16 cellular contexts compared by ENCODE assay signal in genomic region chr22:48898524-48899377, GRCh38.
"Had no signal": no experiment of that assay in that cellular context is flagged by ENCODE, and none has a peak within 500 bp of the region (broad histone marks: within the 10 kb centered on the region; RNA-seq: fewer than 3 reads in every experiment).

No MANE protein-coding gene starts in this region.

- H3K27ac Mint-ChIP-seq: activated naive CD4-positive, alpha-beta T cell treated with anti-CD3 and anti-CD28 coated beads, Interleukin-2, amount 50 U/mL, for 24 hours; activated T-helper 1 cell treated with anti-CD3 and anti-CD28 coated beads, Interleukin-12 subunit alpha, Interleukin-12 subunit beta, Interleukin-2, Interleukin-4 antibody, amounts not matched to agents 30 ng/mL and 10 ng/mL and 1 ng/mL, durations not matched to agents 14 hours and 24 hours and 36 hours; natural killer cell; progenitor cell of endocrine pancreas; stimulated activated naive CD8-positive, alpha-beta T cell treated with anti-CD3 and anti-CD28 coated beads, Interleukin-15, Interleukin-2, amounts not matched to agents 100 ng/mL and 50 ng/mL, for 24 hours; T-helper 2 cell treated with Interferon-gamma antibody and Interleukin-4, amounts not matched to agents 5 μg/mL and 100 μg/mL, for 36 hours had no signal

- H3K4me1 Mint-ChIP-seq: activated naive CD4-positive, alpha-beta T cell treated with anti-CD3 and anti-CD28 coated beads, Interleukin-2, amount 50 U/mL, for 24 hours; natural killer cell had no signal

- H3K9me3 Mint-ChIP-seq: activated naive CD4-positive, alpha-beta T cell treated with anti-CD3 and anti-CD28 coated beads, Interleukin-2, amount 50 U/mL, for 24 hours; activated T-helper 1 cell treated with anti-CD3 and anti-CD28 coated beads, Interleukin-12 subunit alpha, Interleukin-12 subunit beta, Interleukin-2, Interleukin-4 antibody, amounts not matched to agents 30 ng/mL and 10 ng/mL and 1 ng/mL, durations not matched to agents 14 hours and 24 hours and 36 hours; natural killer cell; stimulated activated naive CD8-positive, alpha-beta T cell treated with anti-CD3 and anti-CD28 coated beads, Interleukin-15, Interleukin-2, amounts not matched to agents 100 ng/mL and 50 ng/mL, for 24 hours; T-helper 2 cell treated with Interferon-gamma antibody and Interleukin-4, amounts not matched to agents 5 μg/mL and 100 μg/mL, for 36 hours had no signal

- H3K4me1 ChIP-seq: adrenal gland, left lung, testis, upper lobe of left lung had no signal

- H3K36me3 ChIP-seq: adrenal gland, left lung, upper lobe of left lung had no signal

- H3K4me3 ChIP-seq: adrenal gland, left lung, testis, upper lobe of left lung had no signal

- H3K27me3 ChIP-seq: adrenal gland, testis, upper lobe of left lung had no signal

- H3K36me3 Mint-ChIP-seq: activated naive CD4-positive, alpha-beta T cell treated with anti-CD3 and anti-CD28 coated beads, Interleukin-2, amount 50 U/mL, for 24 hours; natural killer cell had no signal

- DNase-seq: activated CD4-positive, alpha-beta T cell treated with anti-CD3 and anti-CD28 coated beads, Interleukin-2, amount 50 U/mL, for 4 hours; mesenchymal stem cell; natural killer cell; right cardiac atrium; small intestine; stimulated activated CD4-positive, alpha-beta T cell treated with anti-CD3 and anti-CD28 coated beads, Interleukin-4, amount 100 ng/mL, for 4 hours; testis had no signal

- H3K9me3 ChIP-seq: adrenal gland, left lung, testis, upper lobe of left lung had no signal

- H3K27ac ChIP-seq: adrenal gland, left lung, testis, upper lobe of left lung had no signal

- H3K4me3 Mint-ChIP-seq: activated naive CD4-positive, alpha-beta T cell treated with anti-CD3 and anti-CD28 coated beads, Interleukin-2, amount 50 U/mL, for 24 hours; activated T-helper 1 cell treated with anti-CD3 and anti-CD28 coated beads, Interleukin-12 subunit alpha, Interleukin-12 subunit beta, Interleukin-2, Interleukin-4 antibody, amounts not matched to agents 30 ng/mL and 10 ng/mL and 1 ng/mL, durations not matched to agents 14 hours and 24 hours and 36 hours; natural killer cell; stimulated activated naive CD8-positive, alpha-beta T cell treated with anti-CD3 and anti-CD28 coated beads, Interleukin-15, Interleukin-2, amounts not matched to agents 100 ng/mL and 50 ng/mL, for 24 hours; T-helper 2 cell treated with Interferon-gamma antibody and Interleukin-4, amounts not matched to agents 5 μg/mL and 100 μg/mL, for 36 hours had no signal

- ATAC-seq: esophagus mucosa, left lung, natural killer cell, right cardiac atrium had no signal
